In genomic region chr1:30376054-30376453, GRCh38 we compare ENCODE assay signal across 21 cellular contexts.
"Had no signal": no experiment of that assay in that cellular context is flagged by ENCODE, and none has a peak within 500 bp of the region (broad histone marks: within the 10 kb centered on the region; RNA-seq: fewer than 3 reads in every experiment).

No MANE protein-coding gene starts in this region.

- H3K27me3 ChIP-seq: colonic mucosa, ovary, thyroid gland had no signal

- H3K27ac ChIP-seq: colonic mucosa, epithelial cell of prostate, esophagus muscularis mucosa, gastroesophageal sphincter, ovary, suprapubic skin, thyroid gland had no signal

- ATAC-seq: gastroesophageal sphincter; left cardiac atrium; left ventricle myocardium superior; naive thymus-derived CD4-positive, alpha-beta T cell; right cardiac atrium had no signal

- H3K9me3 Mint-ChIP-seq: naive thymus-derived CD4-positive, alpha-beta T cell; type B pancreatic cell had no signal

- H3K27ac Mint-ChIP-seq: naive thymus-derived CD4-positive, alpha-beta T cell; progenitor cell of endocrine pancreas; type B pancreatic cell had no signal

- H3K9me3 ChIP-seq: colonic mucosa, esophagus muscularis mucosa, gastroesophageal sphincter, ovary, suprapubic skin, thyroid gland had no signal

- H3K4me1 ChIP-seq: colonic mucosa, thyroid gland had no signal

- H3K36me3 Mint-ChIP-seq: naive thymus-derived CD4-positive, alpha-beta T cell; type B pancreatic cell had no signal

- H3K36me3 ChIP-seq: colonic mucosa, esophagus muscularis mucosa, gastroesophageal sphincter, ovary, suprapubic skin, thyroid gland had no signal

- H3K4me3 ChIP-seq: colonic mucosa, esophagus muscularis mucosa, gastroesophageal sphincter, lung, ovary, smooth muscle cell, suprapubic skin, thyroid gland had no signal

- H3K4me3 Mint-ChIP-seq: naive thymus-derived CD4-positive, alpha-beta T cell; type B pancreatic cell had no signal

- DNase-seq: caudate nucleus; colonic mucosa; effector CD8-positive, alpha-beta T cell; glutamatergic neuron; left cardiac atrium; left ventricle myocardium superior; mesenchymal stem cell; naive thymus-derived CD4-positive, alpha-beta T cell; ovary; right cardiac atrium; stimulated activated CD4-positive, alpha-beta T cell treated with anti-CD3 and anti-CD28 coated beads, Interleukin-2, amount 100 ng/mL, for 48 hours; stimulated activated naive CD4-positive, alpha-beta T cell treated with Interleukin-2 at 50 U/mL for 16 hours; thyroid gland had no signal
